In the genomic region with DNA sequence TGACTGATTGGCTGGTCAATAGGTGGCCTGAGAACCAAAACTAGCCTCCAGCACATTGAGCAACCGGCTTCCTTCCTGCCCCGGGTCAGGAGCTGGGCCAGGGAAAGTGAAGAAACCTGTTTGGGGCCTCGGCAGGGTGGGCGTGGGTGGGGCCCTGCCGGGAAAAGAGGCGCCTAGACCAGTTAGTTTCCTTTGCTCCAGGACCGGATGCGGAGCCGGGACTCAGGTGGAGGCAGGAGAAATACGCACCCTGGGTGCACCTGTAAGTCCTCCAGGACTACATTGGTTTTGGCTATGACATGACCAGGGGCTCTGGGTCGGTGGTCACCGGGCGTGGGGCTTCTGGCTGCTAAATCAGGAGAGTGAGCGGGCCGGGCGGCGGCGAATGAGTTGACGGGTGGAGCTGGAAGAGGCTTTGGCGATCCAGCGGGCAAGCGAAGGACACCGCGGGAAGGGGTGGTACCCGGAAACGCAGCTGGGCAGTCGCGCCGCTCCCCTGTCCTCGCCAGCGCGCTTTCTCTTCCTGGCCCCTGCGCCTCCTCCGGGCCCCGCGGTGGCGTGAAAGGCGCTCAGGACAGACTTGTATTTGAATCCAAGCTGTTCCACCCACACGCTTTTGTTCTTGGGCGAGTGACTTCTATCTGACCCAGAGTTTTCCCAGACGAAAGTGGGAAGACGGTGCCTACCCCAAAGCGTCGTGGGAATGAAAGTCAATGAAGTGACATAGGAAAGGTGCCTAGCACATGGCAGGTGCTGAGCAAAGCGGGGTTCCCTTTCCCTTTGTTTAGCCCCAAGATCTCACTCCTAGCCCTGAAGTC, we compare ENCODE assay signal across 8 cellular contexts. TPM values are rescaled to one million over a fixed set of nuclear protein-coding genes. Genes with fewer than 3 reads are reported as not detected.
A peak's percentile ranks its signal among the peaks of the same experiment; 100 is the strongest.
DNase-seq lines count a peak whose midpoint lies in the region; ATAC-seq and TF ChIP-seq lines count a peak whose summit lies in the region.

No MANE protein-coding gene starts in this region.

- H3K27ac Mint-ChIP-seq in CD4-positive, CD25-positive, alpha-beta regulatory T cell: peak overlapping the region; percentile 77 to 87 (median 78)
- H3K27ac Mint-ChIP-seq in natural killer cell: peak overlapping the region; percentile 88

- H3K4me1 Mint-ChIP-seq in CD4-positive, CD25-positive, alpha-beta regulatory T cell: peaks cover 20 to 53% (median 28%) of the 10 kb centered on the region in 4 donors
- peaks cover 50 to 58% of the 10 kb centered on the region in 2 donors for H3K4me1 Mint-ChIP-seq in natural killer cell

- peak overlapping the region; percentile 73 to 90 (median 78) for H3K4me3 Mint-ChIP-seq in CD4-positive, CD25-positive, alpha-beta regulatory T cell
- peak overlapping the region; percentile 92 for H3K4me3 Mint-ChIP-seq in natural killer cell

- H3K27me3 ChIP-seq in CD4-positive, CD25-positive, alpha-beta regulatory T cell (ENCODE audit: control insufficient read depth, insufficient read depth, low read length): no peaks in the 10 kb centered on the region

- no peaks in the 10 kb centered on the region for H3K9me3 ChIP-seq in CD4-positive, CD25-positive, alpha-beta regulatory T cell (ENCODE audit: control insufficient read depth in 2 of 2, low read length in 2 of 2)

- no peak for ATAC-seq in CD4-positive, CD25-positive, alpha-beta regulatory T cell (ENCODE audit: low read depth in 2 of 2)
- ATAC-seq in esophagus mucosa (peak; percentile 64), natural killer cell (no peak), HG03039 (IDR thresholded peaks at IDR 0.05; ENCODE audit: unreplicated experiment) (no peak), HG02938 (IDR thresholded peaks at IDR 0.05; ENCODE audit: unreplicated experiment) (no peak), HG03460 (IDR thresholded peaks at IDR 0.05; ENCODE audit: unreplicated experiment) (no peak)

- no peaks in the 10 kb centered on the region for H3K36me3 ChIP-seq in CD4-positive, CD25-positive, alpha-beta regulatory T cell (ENCODE audit: control insufficient read depth, insufficient read depth, low read length)

- H3K27me3 Mint-ChIP-seq in CD4-positive, CD25-positive, alpha-beta regulatory T cell: no peaks in the 10 kb centered on the region
- H3K27me3 Mint-ChIP-seq in natural killer cell (ENCODE audit: low read depth in 2 of 2): no peaks in the 10 kb centered on the region

- no peak overlapping the region for H3K4me3 ChIP-seq in CD4-positive, CD25-positive, alpha-beta regulatory T cell (ENCODE audit: low read depth, low read length)

- H3K4me1 ChIP-seq in CD4-positive, CD25-positive, alpha-beta regulatory T cell (ENCODE audit: control insufficient read depth, insufficient read depth, low read length, poor library complexity, severe bottlenecking): peaks cover 43% of the 10 kb centered on the region

- H3K36me3 Mint-ChIP-seq in CD4-positive, CD25-positive, alpha-beta regulatory T cell: no peaks in the 10 kb centered on the region
- no peaks in the 10 kb centered on the region for H3K36me3 Mint-ChIP-seq in natural killer cell

- no peak for TF ChIP-seq CTCF in natural killer cell (IDR thresholded peaks at IDR 0.05)

- no peaks in the 10 kb centered on the region for H3K9me3 Mint-ChIP-seq in CD4-positive, CD25-positive, alpha-beta regulatory T cell
- H3K9me3 Mint-ChIP-seq in natural killer cell: no peaks in the 10 kb centered on the region

- intact Hi-C loops in natural killer cell (cut with micrococcal nuclease): loop anchor here (5.0 to 10.0 kb wide), 5 partner anchors 48 to 480 kb away; partner anchors contain the start of gene FGGY

- DNase-seq in CD4-positive, CD25-positive, alpha-beta regulatory T cell: no peak
- DNase-seq in RKO (ENCODE audit: low spot score) (peak; percentile 88), natural killer cell (peak; percentile 19), SHP77 (lab: John Stamatoyannopoulos, UW) (no peak)

- H3K27ac ChIP-seq in CD4-positive, CD25-positive, alpha-beta regulatory T cell (ENCODE audit: insufficient read depth, low read length, poor library complexity, severe bottlenecking): peak overlapping the region; percentile 68

RNA-seq across cellular contexts. Expression of gene JUN, which starts 30.6 kb away (rescaled TPM):
- 1,538 TPM for total RNA-seq in CD4-positive, CD25-positive, alpha-beta regulatory T cell
- 10 to 100 TPM; 41.3 to 73.3 (median 48.6) TPM for polyA plus RNA-seq in CD4-positive, CD25-positive, alpha-beta regulatory T cell
- total RNA-seq in esophagus mucosa: 41.7 TPM
- 1,000 to 10,000 TPM; 1,209 to 1,942 (median 1,808) TPM for total RNA-seq in natural killer cell

Comparison
In these comparisons a context has a peak if more than half of its experiments do, and no peak if none do; other contexts are left out.
1. DNase-seq: peak in RKO (single experiment) and natural killer cell (single experiment); none in CD4-positive, CD25-positive, alpha-beta regulatory T cell (0 of 3) and SHP77 (0 of 2).
2. RNA of gene JUN, which starts 30.6 kb away (total RNA-seq): 1,209 to 1,942 TPM in natural killer cell and 1,538 TPM in CD4-positive, CD25-positive, alpha-beta regulatory T cell (single experiment); 41.7 TPM in esophagus mucosa (single experiment); every median in the first group is over 10 times any median in the second.